In genomic region chr15:96324900-96325299, GRCh38 we compare ENCODE assay signal across 10 cellular contexts. TPM values are rescaled to one million over a fixed set of nuclear protein-coding genes. Genes with fewer than 3 reads are reported as not detected.
DNase-seq lines count a peak whose midpoint lies in the region; ATAC-seq and TF ChIP-seq lines count a peak whose summit lies in the region.
"Had no signal": no experiment of that assay in that cellular context is flagged by ENCODE, and none has a peak within 500 bp of the region (broad histone marks: within the 10 kb centered on the region; RNA-seq: fewer than 3 reads in every experiment).

No MANE protein-coding gene starts in this region.

- H2AFZ ChIP-seq in IMR-90 (replicated peaks; ENCODE audit: low read length, poor library complexity), result no peak overlapping the region

- no TSS peak for BruUV-seq in IMR-90 (replicated peaks; lab: Mats Ljungman, UMichigan)

- TF ChIP-seq POLR2A in IMR-90 (IDR thresholded peaks at IDR 0.05; ENCODE audit: low read depth, low read length), result no peak
- TF ChIP-seq POLR2A in right lobe of liver (IDR thresholded peaks at IDR 0.05), result no peak

- no peaks in the 10 kb centered on the region for H3K9me1 ChIP-seq in IMR-90 (ENCODE audit: insufficient read depth, low read length)

- no peak overlapping the region for H2AK5ac ChIP-seq in IMR-90 (ENCODE audit: low read depth, low read length)

- 100% methylated on average over 1 of the region's 3 CpGs; no CpG with 5 or more reads in 1 of the 2 experiments for WGBS in IMR-90 (ENCODE audit: extremely low coverage in 2 of 2, insufficient read length in 1 of 2), 2 experiments
- 47% methylated on average over 3 of the region's 3 CpGs for WGBS in right lobe of liver (ENCODE audit: insufficient coverage, low coverage, low lambda C conversion rate, missing lambda C conversion rate)

- H3K56ac ChIP-seq in IMR-90 (ENCODE audit: extremely low read depth, insufficient read depth, low read length), result peak overlapping the region; percentile 99

- peaks cover 7% of the 10 kb centered on the region for H3K4me1 Mint-ChIP-seq in activated CD4-positive, alpha-beta memory T cell treated with anti-CD3 and anti-CD28 coated beads for 36 hours (ENCODE audit: low read depth)

- peak overlapping the region; percentile 76; the same call in 1 of the 2 replicates for H4K91ac ChIP-seq in IMR-90 (ENCODE audit: insufficient read depth, low read depth, low read length)

- POLR2A ChIA-PET in IMR-90 (lab: Charles Lee; ENCODE audit: unreplicated experiment), result no interaction called here
- POLR2A ChIA-PET in activated CD4-positive, alpha-beta memory T cell treated with anti-CD3 and anti-CD28 coated beads for 36 hours (lab: Charles Lee), result no interaction called here

- DNase-seq in IMR-90 (no peak), caudate nucleus (lab: John Stamatoyannopoulos, UW) (no peak), right lobe of liver (no peak), substantia nigra (lab: John Stamatoyannopoulos, UW) (no peak), NCI-H524 treated with DMSO at 0.1 percent for 48 hours (lab: John Stamatoyannopoulos, UW) (no peak)
- DNase-seq in activated CD4-positive, alpha-beta memory T cell treated with anti-CD3 and anti-CD28 coated beads for 36 hours, result no peak
- DNase-seq: activated CD4-positive, alpha-beta T cell treated with anti-CD3 and anti-CD28 coated beads, Interleukin-2, amount 50 U/mL, for 1 hour; NCI-H187 had no signal

- peak overlapping the region; percentile 90 for H3K4me2 ChIP-seq in IMR-90 (ENCODE audit: low read depth, low read length)

- H3K18ac ChIP-seq in IMR-90 (ENCODE audit: low read depth, low read length), result peak overlapping the region; percentile 97

- peaks cover 71% of the 10 kb centered on the region for H3K27me3 Mint-ChIP-seq in activated CD4-positive, alpha-beta memory T cell treated with anti-CD3 and anti-CD28 coated beads for 36 hours

- H2BK5ac ChIP-seq in IMR-90 (ENCODE audit: low read depth, low read length, poor library complexity, severe bottlenecking), result peak overlapping the region; percentile 96

- intact Hi-C loops in IMR-90 (cut with micrococcal nuclease), result loop anchor here (5.0 to 10.0 kb wide), 8 partner anchors 143 to 918 kb away; no protein-coding TSS in a partner anchor
- intact Hi-C loops in right lobe of liver (cut with DNase I), result no loop called here
- intact Hi-C loops in activated CD4-positive, alpha-beta memory T cell treated with anti-CD3 and anti-CD28 coated beads for 36 hours (cut with micrococcal nuclease), result loop anchor here (10.0 kb wide), 1 partner anchor 910 kb away; no protein-coding TSS in a partner anchor

- dilution Hi-C loops in IMR-90 (cut with HindIII; ENCODE audit: low sequenced_read_pairs, unreplicated experiment), result no loop called here

- TF ChIP-seq RAD21 in IMR-90 (IDR thresholded peaks at IDR 0.05; ENCODE audit: low read length), result no peak

- H4K5ac ChIP-seq in IMR-90 (ENCODE audit: low read depth, low read length), result peak overlapping the region; percentile 93

- H4K20me1 ChIP-seq in IMR-90 (ENCODE audit: insufficient read depth, low read length), result no peaks in the 10 kb centered on the region

- H2AK9ac ChIP-seq in IMR-90 (replicated peaks; ENCODE audit: low read depth, low read length, poor library complexity), result no peak overlapping the region

- H3K4me1 ChIP-seq in IMR-90 (ENCODE audit: control insufficient read depth, insufficient read depth, low read length) (peaks cover 16% of the 10 kb centered on the region), right lobe of liver (peaks cover 0 to 44% (median 5%) of the 10 kb centered on the region in 4 donors)

- no peak overlapping the region for H3K4me3 Mint-ChIP-seq in activated CD4-positive, alpha-beta memory T cell treated with anti-CD3 and anti-CD28 coated beads for 36 hours

- H2BK120ac ChIP-seq in IMR-90 (ENCODE audit: low read depth, low read length), result peak overlapping the region; percentile 97

- H3K79me1 ChIP-seq in IMR-90 (ENCODE audit: low read depth in 1 of 2, low read length in 2 of 2), result peaks cover 14 to 45% of the 10 kb centered on the region in 2 experiments

- H3K27ac Mint-ChIP-seq in activated CD4-positive, alpha-beta memory T cell treated with anti-CD3 and anti-CD28 coated beads for 36 hours, result no peak overlapping the region

- in situ Hi-C loops in IMR-90 (cut with MboI; ENCODE audit: low sequenced_read_pairs), result loop anchor here (5.0 to 25.0 kb wide), 2 partner anchors 763 to 1068 kb away; no protein-coding TSS in a partner anchor

- H3K4ac ChIP-seq in IMR-90 (ENCODE audit: low read depth, low read length), result peak overlapping the region; percentile 96; the same call in 1 of the 2 replicates

- no peaks in the 10 kb centered on the region for H3K36me3 Mint-ChIP-seq in activated CD4-positive, alpha-beta memory T cell treated with anti-CD3 and anti-CD28 coated beads for 36 hours

- ATAC-seq in IMR-90 (ENCODE audit: low read depth) (no peak), right lobe of liver (no peak), GM19023 (IDR thresholded peaks at IDR 0.05; ENCODE audit: unreplicated experiment) (no peak), HG02588 (IDR thresholded peaks at IDR 0.05; ENCODE audit: unreplicated experiment) (no peak)

- peak overlapping the region; percentile 81 to 95; a peak in 3 of 4 replicates for H4K8ac ChIP-seq in IMR-90 (ENCODE audit: low read depth in 2 of 2, low read length in 2 of 2)

- H3K36me3 ChIP-seq in IMR-90 (ENCODE audit: control insufficient read depth, insufficient read depth, low read length) (0 out of 2 replicates have a peak, but pooled peaks cover 2% of the 10 kb centered on the region), right lobe of liver (no peaks in the 10 kb centered on the region)

- peak overlapping the region; percentile 93 for H3K4me3 ChIP-seq in IMR-90 (ENCODE audit: insufficient read depth, low read depth, low read length)
- H3K4me3 ChIP-seq in right lobe of liver, result peak overlapping the region in 1 of 3 donors; percentile 70

- peak overlapping the region; percentile 100 for H3K9ac ChIP-seq in IMR-90 (ENCODE audit: low read depth, low read length)

- no peak for TF ChIP-seq CTCF in IMR-90 (conservative IDR thresholded peaks at IDR 0.05; ENCODE audit: low read depth, low read length)
- no peak for TF ChIP-seq CTCF in right lobe of liver (IDR thresholded peaks at IDR 0.05)

- no peaks in the 10 kb centered on the region for H3K9me3 Mint-ChIP-seq in activated CD4-positive, alpha-beta memory T cell treated with anti-CD3 and anti-CD28 coated beads for 36 hours

- no peaks in the 10 kb centered on the region for H3K27me3 ChIP-seq in IMR-90 (ENCODE audit: control insufficient read depth, insufficient read depth, low read length)
- no peaks in the 10 kb centered on the region for H3K27me3 ChIP-seq in right lobe of liver

- no peak overlapping the region for H2BK20ac ChIP-seq in IMR-90 (ENCODE audit: low read depth, low read length)

- H3K14ac ChIP-seq in IMR-90 (replicated peaks; ENCODE audit: low read depth, low read length), result peak overlapping the region; percentile 98; the same call in 1 of the 2 replicates

- peak overlapping the region; percentile 88; the same call in 1 of the 3 replicates for H2BK15ac ChIP-seq in IMR-90 (ENCODE audit: low read depth, low read length)

- peak overlapping the region; percentile 96; the same call in 1 of the 2 replicates for H3K27ac ChIP-seq in IMR-90 (ENCODE audit: insufficient read depth, low read length)
- H3K27ac ChIP-seq in caudate nucleus (ENCODE audit: low read depth, low read length), result peak overlapping the region; percentile 70
- peak overlapping the region; percentile 84 to 88 (median 86) for H3K27ac ChIP-seq in right lobe of liver
- peak overlapping the region; percentile 27 for H3K27ac ChIP-seq in substantia nigra (ENCODE audit: low read depth, low read length, poor library complexity, severe bottlenecking)

- H3K9me3 ChIP-seq in IMR-90 (ENCODE audit: control insufficient read depth, insufficient read depth, low read length) (no peaks in the 10 kb centered on the region), right lobe of liver (no peaks in the 10 kb centered on the region)

- CTCF ChIA-PET in IMR-90 (lab: Yijun Ruan, JAX), result no interaction called here
- CTCF ChIA-PET in activated CD4-positive, alpha-beta memory T cell treated with anti-CD3 and anti-CD28 coated beads for 36 hours (lab: Charles Lee), result no interaction called here

- H3K23ac ChIP-seq in IMR-90 (ENCODE audit: low read depth, low read length), result peak overlapping the region; percentile 99

TF ChIP-seq in IMR-90, 13 proteins besides CTCF, POLR2A, EP300 and RAD21:
- TF ChIP-seq CEBPB (IDR thresholded peaks at IDR 0.05; ENCODE audit: low read depth, low read length) (no peak), BHLHE40 (IDR thresholded peaks at IDR 0.05; ENCODE audit: low read depth, low read length) (no peak), FOS (IDR thresholded peaks at IDR 0.05; ENCODE audit: low read depth, low read length) (no peak)

RNA-seq across cellular contexts. Expression of gene NR2F2, which starts 5.6 kb away (rescaled TPM):
- total RNA-seq in IMR-90 (2012; rRNA removed) (20.3 and 28.1 TPM in 2 replicates), right lobe of liver (10 to 100 TPM; 11.6 to 30.0 (median 20.7) TPM)
- polyA plus RNA-seq in IMR-90 (2012; rRNA removed), result 161 and 185 TPM in 2 replicates
- 113 and 142 TPM in 2 replicates for polyA plus RNA-seq in IMR-90 (2012; cell fraction: cytosol; rRNA removed)
- polyA plus RNA-seq in IMR-90 (2012; cell fraction: nucleus; rRNA removed; ENCODE audit: low replicate concordance), result 109 and 182 TPM in 2 replicates
- total RNA-seq in activated CD4-positive, alpha-beta memory T cell treated with anti-CD3 and anti-CD28 coated beads for 36 hours, result not detected

Comparison
In these comparisons a context has a peak if more than half of its experiments do, and no peak if none do; other contexts are left out.
1. H3K27ac ChIP-seq: peak in every context shown above with its lines; median percentile 96 in IMR-90; 86 in right lobe of liver; 70 in caudate nucleus; 27 in substantia nigra.
2. RNA of gene NR2F2, which starts 5.6 kb away (total RNA-seq): 11.6 to 30.0 TPM in right lobe of liver and 20.3 to 28.1 TPM in IMR-90; not detected in activated CD4-positive, alpha-beta memory T cell treated with anti-CD3 and anti-CD28 coated beads for 36 hours; every median in the first group is over 10 times any median in the second.
3. intact Hi-C loops: an anchor here in IMR-90 (5.0 to 10.0 kb wide) and activated CD4-positive, alpha-beta memory T cell treated with anti-CD3 and anti-CD28 coated beads for 36 hours (10.0 kb wide); none called in right lobe of liver.